36 cellular contexts compared by ENCODE assay signal in genomic region chr16:59400830-59401229, GRCh38.
"Had no signal": no experiment of that assay in that cellular context is flagged by ENCODE, and none has a peak within 500 bp of the region (broad histone marks: within the 10 kb centered on the region; RNA-seq: fewer than 3 reads in every experiment).

No MANE protein-coding gene starts in this region.

- H3K4me3 ChIP-seq: ascending aorta, body of pancreas, breast epithelium had no signal

- H3K4me1 ChIP-seq: ascending aorta, body of pancreas, breast epithelium had no signal

- H3K36me3 ChIP-seq: ascending aorta, brain microvascular endothelial cell, breast epithelium had no signal

- H3K27me3 Mint-ChIP-seq: activated B cell treated with CpG ODN at 0.5 μM for 24 hours; activated CD4-positive, alpha-beta memory T cell treated with anti-CD3 and anti-CD28 coated beads for 36 hours; activated CD4-positive, alpha-beta T cell treated with anti-CD3 and anti-CD28 coated beads, Interleukin-2, amount 10 ng/mL, durations not matched to agents 24 days and 14 days; activated CD8-positive, alpha-beta memory T cell treated with anti-CD3 and anti-CD28 coated beads, Interleukin-2, amount 10 ng/mL, durations not matched to agents 7 days and 5 days; activated naive CD4-positive, alpha-beta T cell treated with anti-CD3 and anti-CD28 coated beads, Interleukin-2, amount 10 ng/mL, durations not matched to agents 7 days and 5 days; activated naive CD4-positive, alpha-beta T cell treated with anti-CD3 and anti-CD28 coated beads, Interleukin-2, amount 50 U/mL, for 24 hours; activated naive CD8-positive, alpha-beta T cell; activated naive CD8-positive, alpha-beta T cell treated with anti-CD3 and anti-CD28 coated beads, Interleukin-2, amount 10 ng/mL, durations not matched to agents 7 days and 5 days; activated naive CD8-positive, alpha-beta T cell treated with anti-CD3 and anti-CD28 coated beads, Interleukin-2, amount 50 U/mL, for 24 hours; activated T-cell treated with anti-CD3 and anti-CD28 coated beads, Interleukin-2, amount 50 U/mL, for 24 hours had no signal

- H3K27me3 ChIP-seq: ascending aorta, body of pancreas, brain microvascular endothelial cell, breast epithelium had no signal

- H3K9me3 Mint-ChIP-seq: activated CD4-positive, alpha-beta T cell treated with anti-CD3 and anti-CD28 coated beads, Interleukin-2, amount 10 ng/mL, durations not matched to agents 24 days and 14 days; activated naive CD4-positive, alpha-beta T cell treated with anti-CD3 and anti-CD28 coated beads, Interleukin-2, amount 10 ng/mL, durations not matched to agents 7 days and 5 days; activated naive CD4-positive, alpha-beta T cell treated with anti-CD3 and anti-CD28 coated beads, Interleukin-2, amount 50 U/mL, for 24 hours; activated naive CD8-positive, alpha-beta T cell treated with anti-CD3 and anti-CD28 coated beads, Interleukin-2, amount 10 ng/mL, durations not matched to agents 7 days and 5 days; activated T-helper 2 cell treated with anti-CD3 and anti-CD28 coated beads, Interferon-gamma antibody, Interleukin-2, Interleukin-4, amounts not matched to agents 10 μg/mL and 5 μg/mL and 100 μg/mL, durations not matched to agents 14 hours and 24 hours and 36 hours; T-helper 1 cell treated with Interleukin-12 subunit alpha and Interleukin-12 subunit beta and Interleukin-4 antibody, amounts not matched to agents 30 μg/mL and 1 μg/mL, for 36 hours; T-helper 2 cell treated with Interferon-gamma antibody and Interleukin-4, amounts not matched to agents 5 μg/mL and 100 μg/mL, for 36 hours had no signal

- H3K9me3 ChIP-seq: ascending aorta, body of pancreas, breast epithelium had no signal

- DNase-seq: activated B cell treated with CpG ODN at 0.5 μM for 24 hours; activated CD4-positive, alpha-beta memory T cell treated with anti-CD3 and anti-CD28 coated beads for 36 hours; activated CD4-positive, alpha-beta T cell treated with anti-CD3 and anti-CD28 coated beads for 4 hours; activated CD4-positive, alpha-beta T cell treated with anti-CD3 and anti-CD28 coated beads, Interleukin-2, amount 10 ng/mL, durations not matched to agents 24 days and 14 days; activated CD4-positive, alpha-beta T cell treated with anti-CD3 and anti-CD28 coated beads, Interleukin-2, amount 50 U/mL, for 1 hour; activated CD4-positive, alpha-beta T cell treated with anti-CD3 and anti-CD28 coated beads, Interleukin-2, amount 50 U/mL, for 4 hours; activated CD4-positive, CD25-positive, alpha-beta regulatory T cell treated with anti-CD3 and anti-CD28 coated beads, Interleukin-2, amount 50 U/mL, for 72 hours; activated CD8-positive, alpha-beta memory T cell treated with anti-CD3 and anti-CD28 coated beads for 24 hours; activated CD8-positive, alpha-beta memory T cell treated with anti-CD3 and anti-CD28 coated beads, Interleukin-2, amount 10 ng/mL, durations not matched to agents 7 days and 5 days; activated CD8-positive, alpha-beta memory T cell treated with anti-CD3 and anti-CD28 coated beads, Interleukin-2, amount 50 U/mL, for 48 hours; activated CD8-positive, alpha-beta T cell treated with anti-CD3 and anti-CD28 coated beads, Interleukin-2, amount 10 ng/mL, durations not matched to agents 7 days and 5 days; activated effector memory CD4-positive, alpha-beta T cell treated with Interleukin-2 at 50 U/mL for 16 hours; activated gamma-delta T cell; activated naive CD4-positive, alpha-beta T cell treated with anti-CD3 and anti-CD28 coated beads, Interleukin-2, amount 10 ng/mL, durations not matched to agents 7 days and 5 days; activated naive CD4-positive, alpha-beta T cell treated with Interleukin-2 at 50 U/mL for 16 hours; activated naive CD8-positive, alpha-beta T cell treated with anti-CD3 and anti-CD28 coated beads, Interleukin-2, amount 10 ng/mL, durations not matched to agents 7 days and 5 days; activated naive CD8-positive, alpha-beta T cell treated with anti-CD3 and anti-CD28 coated beads, Interleukin-2, amount 50 U/mL, for 24 hours; activated T-cell treated with anti-CD3 and anti-CD28 coated beads, Interleukin-2, amount 50 U/mL, for 24 hours; activated T-cell treated with anti-CD3 and anti-CD28 coated beads, Interleukin-2, amount 50 U/mL, for 48 hours; amygdala; anterior cingulate cortex; body of pancreas; brain microvascular endothelial cell; central memory CD4-positive, alpha-beta T cell; T-helper 1 cell; T-helper 2 cell; T-helper 9 cell had no signal

- H3K36me3 Mint-ChIP-seq: activated CD4-positive, alpha-beta memory T cell treated with anti-CD3 and anti-CD28 coated beads for 36 hours; activated CD8-positive, alpha-beta memory T cell treated with anti-CD3 and anti-CD28 coated beads, Interleukin-2, amount 10 ng/mL, durations not matched to agents 7 days and 5 days; activated naive CD4-positive, alpha-beta T cell treated with anti-CD3 and anti-CD28 coated beads, Interleukin-2, amount 10 ng/mL, durations not matched to agents 7 days and 5 days; activated naive CD4-positive, alpha-beta T cell treated with anti-CD3 and anti-CD28 coated beads, Interleukin-2, amount 50 U/mL, for 24 hours; activated naive CD8-positive, alpha-beta T cell; activated naive CD8-positive, alpha-beta T cell treated with anti-CD3 and anti-CD28 coated beads, Interleukin-2, amount 10 ng/mL, durations not matched to agents 7 days and 5 days had no signal

- H3K27ac ChIP-seq: ascending aorta, body of pancreas, brain microvascular endothelial cell, breast epithelium, VCaP had no signal

- H3K27ac Mint-ChIP-seq: activated B cell treated with CpG ODN at 0.5 μM for 24 hours; activated CD4-positive, alpha-beta memory T cell treated with anti-CD3 and anti-CD28 coated beads for 36 hours; activated CD4-positive, alpha-beta T cell treated with anti-CD3 and anti-CD28 coated beads, Interleukin-2, amount 10 ng/mL, durations not matched to agents 24 days and 14 days; activated CD8-positive, alpha-beta memory T cell treated with anti-CD3 and anti-CD28 coated beads, Interleukin-2, amount 10 ng/mL, durations not matched to agents 7 days and 5 days; activated CD8-positive, alpha-beta T cell treated with anti-CD3 and anti-CD28 coated beads, Interleukin-2, amount 10 ng/mL, durations not matched to agents 7 days and 5 days; activated naive CD4-positive, alpha-beta T cell treated with anti-CD3 and anti-CD28 coated beads, Interleukin-2, amount 10 ng/mL, durations not matched to agents 7 days and 5 days; activated naive CD4-positive, alpha-beta T cell treated with anti-CD3 and anti-CD28 coated beads, Interleukin-2, amount 50 U/mL, for 24 hours; activated naive CD8-positive, alpha-beta T cell; activated naive CD8-positive, alpha-beta T cell treated with anti-CD3 and anti-CD28 coated beads, Interleukin-2, amount 10 ng/mL, durations not matched to agents 7 days and 5 days; activated naive CD8-positive, alpha-beta T cell treated with anti-CD3 and anti-CD28 coated beads, Interleukin-2, amount 50 U/mL, for 24 hours; activated T-cell treated with anti-CD3 and anti-CD28 coated beads, Interleukin-2, amount 50 U/mL, for 24 hours; activated T-helper 2 cell treated with anti-CD3 and anti-CD28 coated beads, Interferon-gamma antibody, Interleukin-2, Interleukin-4, amounts not matched to agents 10 μg/mL and 5 μg/mL and 100 μg/mL, durations not matched to agents 14 hours and 24 hours and 36 hours; T-helper 1 cell treated with Interleukin-12 subunit alpha and Interleukin-12 subunit beta and Interleukin-4 antibody, amounts not matched to agents 30 μg/mL and 1 μg/mL, for 36 hours; T-helper 2 cell treated with Interferon-gamma antibody and Interleukin-4, amounts not matched to agents 5 μg/mL and 100 μg/mL, for 36 hours had no signal

- H3K4me3 Mint-ChIP-seq: activated B cell treated with CpG ODN at 0.5 μM for 24 hours; activated CD4-positive, alpha-beta memory T cell treated with anti-CD3 and anti-CD28 coated beads for 36 hours; activated CD4-positive, alpha-beta T cell treated with anti-CD3 and anti-CD28 coated beads, Interleukin-2, amount 10 ng/mL, durations not matched to agents 24 days and 14 days; activated CD8-positive, alpha-beta memory T cell treated with anti-CD3 and anti-CD28 coated beads, Interleukin-2, amount 10 ng/mL, durations not matched to agents 7 days and 5 days; activated CD8-positive, alpha-beta T cell treated with anti-CD3 and anti-CD28 coated beads, Interleukin-2, amount 10 ng/mL, durations not matched to agents 7 days and 5 days; activated naive CD4-positive, alpha-beta T cell treated with anti-CD3 and anti-CD28 coated beads, Interleukin-2, amount 10 ng/mL, durations not matched to agents 7 days and 5 days; activated naive CD4-positive, alpha-beta T cell treated with anti-CD3 and anti-CD28 coated beads, Interleukin-2, amount 50 U/mL, for 24 hours; activated naive CD8-positive, alpha-beta T cell; activated naive CD8-positive, alpha-beta T cell treated with anti-CD3 and anti-CD28 coated beads, Interleukin-2, amount 10 ng/mL, durations not matched to agents 7 days and 5 days; activated naive CD8-positive, alpha-beta T cell treated with anti-CD3 and anti-CD28 coated beads, Interleukin-2, amount 50 U/mL, for 24 hours; activated T-cell treated with anti-CD3 and anti-CD28 coated beads, Interleukin-2, amount 50 U/mL, for 24 hours; T-helper 1 cell treated with Interleukin-12 subunit alpha and Interleukin-12 subunit beta and Interleukin-4 antibody, amounts not matched to agents 30 μg/mL and 1 μg/mL, for 36 hours; T-helper 2 cell treated with Interferon-gamma antibody and Interleukin-4, amounts not matched to agents 5 μg/mL and 100 μg/mL, for 36 hours had no signal

- ATAC-seq: activated CD8-positive, alpha-beta memory T cell treated with anti-CD3 and anti-CD28 coated beads, Interleukin-2, amount 10 ng/mL, durations not matched to agents 7 days and 5 days; activated CD8-positive, alpha-beta T cell treated with anti-CD3 and anti-CD28 coated beads, Interleukin-2, amount 10 ng/mL, durations not matched to agents 7 days and 5 days; activated naive CD8-positive, alpha-beta T cell treated with anti-CD3 and anti-CD28 coated beads, Interleukin-2, amount 50 U/mL, for 24 hours; body of pancreas had no signal

- FAIRE-seq: TTC549 had no signal

- H3K4me1 Mint-ChIP-seq: activated B cell treated with CpG ODN at 0.5 μM for 24 hours; activated CD4-positive, alpha-beta T cell treated with anti-CD3 and anti-CD28 coated beads, Interleukin-2, amount 10 ng/mL, durations not matched to agents 24 days and 14 days; activated CD8-positive, alpha-beta memory T cell treated with anti-CD3 and anti-CD28 coated beads, Interleukin-2, amount 10 ng/mL, durations not matched to agents 7 days and 5 days; activated naive CD4-positive, alpha-beta T cell treated with anti-CD3 and anti-CD28 coated beads, Interleukin-2, amount 10 ng/mL, durations not matched to agents 7 days and 5 days; activated naive CD4-positive, alpha-beta T cell treated with anti-CD3 and anti-CD28 coated beads, Interleukin-2, amount 50 U/mL, for 24 hours; activated naive CD8-positive, alpha-beta T cell treated with anti-CD3 and anti-CD28 coated beads, Interleukin-2, amount 10 ng/mL, durations not matched to agents 7 days and 5 days; activated naive CD8-positive, alpha-beta T cell treated with anti-CD3 and anti-CD28 coated beads, Interleukin-2, amount 50 U/mL, for 24 hours had no signal
